Comparison of ENCODE assay signal across 1 cellular context in the genomic region with DNA sequence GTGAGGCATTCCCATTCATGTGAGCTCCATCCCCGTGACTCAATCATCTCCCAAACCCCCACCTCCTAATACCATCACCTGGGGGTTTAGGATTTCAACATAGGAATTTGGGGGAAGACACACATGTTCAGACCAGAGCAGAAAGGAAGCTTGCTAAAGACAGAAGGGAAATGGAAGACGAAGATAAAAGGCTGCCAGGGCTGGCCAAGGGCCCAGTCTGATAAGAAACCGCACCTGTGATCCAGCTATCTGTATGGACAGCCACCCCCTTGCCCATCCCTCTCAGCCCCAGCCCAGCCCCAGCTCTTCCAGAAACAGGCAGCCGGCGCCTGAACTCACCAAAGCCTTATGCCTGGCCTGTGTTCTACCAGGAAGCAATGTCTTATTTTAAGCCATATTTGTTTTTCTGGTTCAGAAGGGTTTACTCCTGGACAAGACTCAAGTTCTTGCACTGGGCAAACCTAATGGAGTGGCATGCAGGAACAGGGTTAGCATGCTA.
TF ChIP-seq lines count a peak whose summit lies in the region.

No MANE protein-coding gene starts in this region.

TF ChIP-seq in H1, 55 proteins besides CTCF, POLR2A, EP300 and RAD21 (continued from another document):
- TF ChIP-seq BACH1 (IDR thresholded peaks at IDR 0.05; ENCODE audit: low read length) (no peak), ASH2L (IDR thresholded peaks at IDR 0.05; ENCODE audit: low read length) (no peak), TEAD4 (IDR thresholded peaks at IDR 0.05; ENCODE audit: low read depth, low read length) (no peak)
- TF ChIP-seq, protein P1, sequence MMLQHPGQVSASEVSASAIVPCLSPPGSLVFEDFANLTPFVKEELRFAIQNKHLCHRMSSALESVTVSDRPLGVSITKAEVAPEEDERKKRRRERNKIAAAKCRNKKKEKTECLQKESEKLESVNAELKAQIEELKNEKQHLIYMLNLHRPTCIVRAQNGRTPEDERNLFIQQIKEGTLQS (IDR thresholded peaks at IDR 0.05; ENCODE audit: insufficient read depth, low read depth, low read length): no peak
